In the genomic region with DNA sequence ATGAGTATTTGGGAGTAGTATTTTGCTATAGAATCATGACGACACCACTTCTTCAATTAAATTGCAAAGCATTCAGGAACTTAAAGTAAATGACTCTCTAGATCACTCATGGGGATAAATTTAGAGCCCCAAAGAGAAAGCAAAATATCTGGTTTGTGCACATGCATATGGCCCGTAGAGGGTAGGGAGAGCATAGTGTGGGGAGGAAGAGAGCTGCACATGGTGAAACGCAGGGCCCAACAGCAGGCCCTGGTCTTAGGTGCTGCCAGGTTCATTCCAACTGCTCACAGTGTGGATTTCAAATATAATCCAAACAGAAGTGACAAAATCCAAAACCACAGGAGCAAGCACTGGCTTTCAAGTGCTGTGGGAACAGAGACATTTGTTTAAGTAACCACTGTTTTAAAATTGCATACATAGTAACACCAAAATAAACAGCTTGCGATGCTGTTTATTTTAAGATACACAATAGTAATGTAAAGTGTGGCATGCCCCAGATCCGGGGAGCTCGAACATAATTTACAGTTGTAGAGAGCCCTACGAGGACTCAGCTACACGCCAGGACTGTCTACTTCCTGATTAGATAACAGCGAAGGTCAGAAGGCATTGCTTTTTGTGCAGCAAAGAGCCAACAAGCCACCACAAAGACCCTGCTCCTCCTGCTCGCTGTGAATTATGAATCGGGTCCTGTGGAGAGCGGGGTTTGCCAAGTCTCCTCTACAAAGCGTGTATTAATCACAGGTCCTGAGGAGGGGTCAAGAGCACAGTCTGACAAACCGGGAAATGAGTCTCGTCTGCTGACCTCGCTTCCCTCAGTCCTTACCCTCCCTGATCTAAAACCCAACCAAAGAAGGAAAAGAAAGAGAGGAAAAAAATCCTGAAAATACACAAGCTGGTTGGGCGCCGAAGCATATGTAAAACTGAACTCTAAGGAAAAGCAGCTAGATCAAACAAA, we compare ENCODE assay signal across 1 cellular context.
TF ChIP-seq lines count a peak whose summit lies in the region.

No MANE protein-coding gene starts in this region.

TF ChIP-seq in HepG2, 621 proteins besides CTCF, POLR2A, EP300 and RAD21 (continued from another document and continues in another):
- TF ChIP-seq, protein P1, sequence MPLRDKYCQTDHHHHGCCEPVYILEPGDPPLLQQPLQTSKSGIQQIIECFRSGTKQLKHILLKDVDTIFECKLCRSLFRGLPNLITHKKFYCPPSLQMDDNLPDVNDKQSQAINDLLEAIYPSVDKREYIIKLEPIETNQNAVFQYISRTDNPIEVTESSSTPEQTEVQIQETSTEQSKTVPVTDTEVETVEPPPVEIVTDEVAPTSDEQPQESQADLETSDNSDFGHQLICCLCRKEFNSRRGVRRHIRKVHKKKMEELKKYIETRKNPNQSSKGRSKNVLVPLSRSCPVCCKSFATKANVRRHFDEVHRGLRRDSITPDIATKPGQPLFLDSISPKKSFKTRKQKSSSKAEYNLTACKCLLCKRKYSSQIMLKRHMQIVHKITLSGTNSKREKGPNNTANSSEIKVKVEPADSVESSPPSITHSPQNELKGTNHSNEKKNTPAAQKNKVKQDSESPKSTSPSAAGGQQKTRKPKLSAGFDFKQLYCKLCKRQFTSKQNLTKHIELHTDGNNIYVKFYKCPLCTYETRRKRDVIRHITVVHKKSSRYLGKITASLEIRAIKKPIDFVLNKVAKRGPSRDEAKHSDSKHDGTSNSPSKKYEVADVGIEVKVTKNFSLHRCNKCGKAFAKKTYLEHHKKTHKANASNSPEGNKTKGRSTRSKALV (CRISPR knock-in tag; IDR thresholded peaks at IDR 0.05): no peak
- no peak for TF ChIP-seq ARNT (IDR thresholded peaks at IDR 0.05)
- TF ChIP-seq KLF16 (CRISPR knock-in tag; IDR thresholded peaks at IDR 0.05): no peak
- TF ChIP-seq GATAD1 (CRISPR knock-in tag; IDR thresholded peaks at IDR 0.05): no peak
- no peak for TF ChIP-seq BRD4 (CRISPR knock-in tag; IDR thresholded peaks at IDR 0.05)
- TF ChIP-seq TRIM24 (CRISPR knock-in tag; IDR thresholded peaks at IDR 0.05): no peak
- TF ChIP-seq SP1 (IDR thresholded peaks at IDR 0.05): no peak
- no peak for TF ChIP-seq SP1 (CRISPR knock-in tag; IDR thresholded peaks at IDR 0.05)
- TF ChIP-seq ZNF7 (CRISPR knock-in tag; IDR thresholded peaks at IDR 0.05): no peak
- no peak for TF ChIP-seq ZNF530 (CRISPR knock-in tag; IDR thresholded peaks at IDR 0.05; ENCODE audit: low read depth)
- no peak for TF ChIP-seq ESRRA (CRISPR knock-in tag; IDR thresholded peaks at IDR 0.05; ENCODE audit: low read depth)
- TF ChIP-seq, protein P2, sequence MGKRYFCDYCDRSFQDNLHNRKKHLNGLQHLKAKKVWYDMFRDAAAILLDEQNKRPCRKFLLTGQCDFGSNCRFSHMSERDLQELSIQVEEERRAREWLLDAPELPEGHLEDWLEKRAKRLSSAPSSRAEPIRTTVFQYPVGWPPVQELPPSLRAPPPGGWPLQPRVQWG (CRISPR knock-in tag; IDR thresholded peaks at IDR 0.05; ENCODE audit: borderline replicate concordance, low read depth): no peak
- TF ChIP-seq SNAPC2 (CRISPR knock-in tag; IDR thresholded peaks at IDR 0.05): no peak
- TF ChIP-seq HHEX (CRISPR knock-in tag; IDR thresholded peaks at IDR 0.05): no peak
- no peak for TF ChIP-seq SOX13 (IDR thresholded peaks at IDR 0.05)
- TF ChIP-seq SOX13 (CRISPR knock-in tag; conservative IDR thresholded peaks at IDR 0.05 in 1 of 2, IDR thresholded peaks at IDR 0.05 in 1 of 2): peak in 1 of 2 experiments; percentile 38; a peak in 1 of 4 replicates
- peak; percentile 92; the same call in 1 of the 2 replicates for TF ChIP-seq ZNF292 (CRISPR knock-in tag; IDR thresholded peaks at IDR 0.05; ENCODE audit: borderline replicate concordance, low read depth)
- TF ChIP-seq JDP2 (CRISPR knock-in tag; IDR thresholded peaks at IDR 0.05; ENCODE audit: borderline replicate concordance): no peak
- TF ChIP-seq ZNF580 (CRISPR knock-in tag; IDR thresholded peaks at IDR 0.05; ENCODE audit: borderline replicate concordance, low read depth): no peak
- TF ChIP-seq MYNN (CRISPR knock-in tag; IDR thresholded peaks at IDR 0.05; ENCODE audit: low read depth): no peak
- TF ChIP-seq, protein P3, sequence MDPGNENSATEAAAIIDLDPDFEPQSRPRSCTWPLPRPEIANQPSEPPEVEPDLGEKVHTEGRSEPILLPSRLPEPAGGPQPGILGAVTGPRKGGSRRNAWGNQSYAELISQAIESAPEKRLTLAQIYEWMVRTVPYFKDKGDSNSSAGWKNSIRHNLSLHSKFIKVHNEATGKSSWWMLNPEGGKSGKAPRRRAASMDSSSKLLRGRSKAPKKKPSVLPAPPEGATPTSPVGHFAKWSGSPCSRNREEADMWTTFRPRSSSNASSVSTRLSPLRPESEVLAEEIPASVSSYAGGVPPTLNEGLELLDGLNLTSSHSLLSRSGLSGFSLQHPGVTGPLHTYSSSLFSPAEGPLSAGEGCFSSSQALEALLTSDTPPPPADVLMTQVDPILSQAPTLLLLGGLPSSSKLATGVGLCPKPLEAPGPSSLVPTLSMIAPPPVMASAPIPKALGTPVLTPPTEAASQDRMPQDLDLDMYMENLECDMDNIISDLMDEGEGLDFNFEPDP (CRISPR knock-in tag; conservative IDR thresholded peaks at IDR 0.05): no peak
- TF ChIP-seq, protein P4, sequence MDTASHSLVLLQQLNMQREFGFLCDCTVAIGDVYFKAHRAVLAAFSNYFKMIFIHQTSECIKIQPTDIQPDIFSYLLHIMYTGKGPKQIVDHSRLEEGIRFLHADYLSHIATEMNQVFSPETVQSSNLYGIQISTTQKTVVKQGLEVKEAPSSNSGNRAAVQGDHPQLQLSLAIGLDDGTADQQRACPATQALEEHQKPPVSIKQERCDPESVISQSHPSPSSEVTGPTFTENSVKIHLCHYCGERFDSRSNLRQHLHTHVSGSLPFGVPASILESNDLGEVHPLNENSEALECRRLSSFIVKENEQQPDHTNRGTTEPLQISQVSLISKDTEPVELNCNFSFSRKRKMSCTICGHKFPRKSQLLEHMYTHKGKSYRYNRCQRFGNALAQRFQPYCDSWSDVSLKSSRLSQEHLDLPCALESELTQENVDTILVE (CRISPR knock-in tag; IDR thresholded peaks at IDR 0.05): no peak
- no peak for TF ChIP-seq XBP1 (CRISPR knock-in tag; IDR thresholded peaks at IDR 0.05)
- no peak for TF ChIP-seq MLXIP (CRISPR knock-in tag; IDR thresholded peaks at IDR 0.05; ENCODE audit: borderline replicate concordance)
- no peak for TF ChIP-seq AKAP8 (CRISPR knock-in tag; IDR thresholded peaks at IDR 0.05)
- peak; percentile 83 for TF ChIP-seq ZMYM4 (CRISPR knock-in tag; IDR thresholded peaks at IDR 0.05)
- TF ChIP-seq DZIP1 (CRISPR knock-in tag; IDR thresholded peaks at IDR 0.05): no peak
- no peak for TF ChIP-seq ZBTB33 (CRISPR knock-in tag; IDR thresholded peaks at IDR 0.05)
- TF ChIP-seq, protein P5, sequence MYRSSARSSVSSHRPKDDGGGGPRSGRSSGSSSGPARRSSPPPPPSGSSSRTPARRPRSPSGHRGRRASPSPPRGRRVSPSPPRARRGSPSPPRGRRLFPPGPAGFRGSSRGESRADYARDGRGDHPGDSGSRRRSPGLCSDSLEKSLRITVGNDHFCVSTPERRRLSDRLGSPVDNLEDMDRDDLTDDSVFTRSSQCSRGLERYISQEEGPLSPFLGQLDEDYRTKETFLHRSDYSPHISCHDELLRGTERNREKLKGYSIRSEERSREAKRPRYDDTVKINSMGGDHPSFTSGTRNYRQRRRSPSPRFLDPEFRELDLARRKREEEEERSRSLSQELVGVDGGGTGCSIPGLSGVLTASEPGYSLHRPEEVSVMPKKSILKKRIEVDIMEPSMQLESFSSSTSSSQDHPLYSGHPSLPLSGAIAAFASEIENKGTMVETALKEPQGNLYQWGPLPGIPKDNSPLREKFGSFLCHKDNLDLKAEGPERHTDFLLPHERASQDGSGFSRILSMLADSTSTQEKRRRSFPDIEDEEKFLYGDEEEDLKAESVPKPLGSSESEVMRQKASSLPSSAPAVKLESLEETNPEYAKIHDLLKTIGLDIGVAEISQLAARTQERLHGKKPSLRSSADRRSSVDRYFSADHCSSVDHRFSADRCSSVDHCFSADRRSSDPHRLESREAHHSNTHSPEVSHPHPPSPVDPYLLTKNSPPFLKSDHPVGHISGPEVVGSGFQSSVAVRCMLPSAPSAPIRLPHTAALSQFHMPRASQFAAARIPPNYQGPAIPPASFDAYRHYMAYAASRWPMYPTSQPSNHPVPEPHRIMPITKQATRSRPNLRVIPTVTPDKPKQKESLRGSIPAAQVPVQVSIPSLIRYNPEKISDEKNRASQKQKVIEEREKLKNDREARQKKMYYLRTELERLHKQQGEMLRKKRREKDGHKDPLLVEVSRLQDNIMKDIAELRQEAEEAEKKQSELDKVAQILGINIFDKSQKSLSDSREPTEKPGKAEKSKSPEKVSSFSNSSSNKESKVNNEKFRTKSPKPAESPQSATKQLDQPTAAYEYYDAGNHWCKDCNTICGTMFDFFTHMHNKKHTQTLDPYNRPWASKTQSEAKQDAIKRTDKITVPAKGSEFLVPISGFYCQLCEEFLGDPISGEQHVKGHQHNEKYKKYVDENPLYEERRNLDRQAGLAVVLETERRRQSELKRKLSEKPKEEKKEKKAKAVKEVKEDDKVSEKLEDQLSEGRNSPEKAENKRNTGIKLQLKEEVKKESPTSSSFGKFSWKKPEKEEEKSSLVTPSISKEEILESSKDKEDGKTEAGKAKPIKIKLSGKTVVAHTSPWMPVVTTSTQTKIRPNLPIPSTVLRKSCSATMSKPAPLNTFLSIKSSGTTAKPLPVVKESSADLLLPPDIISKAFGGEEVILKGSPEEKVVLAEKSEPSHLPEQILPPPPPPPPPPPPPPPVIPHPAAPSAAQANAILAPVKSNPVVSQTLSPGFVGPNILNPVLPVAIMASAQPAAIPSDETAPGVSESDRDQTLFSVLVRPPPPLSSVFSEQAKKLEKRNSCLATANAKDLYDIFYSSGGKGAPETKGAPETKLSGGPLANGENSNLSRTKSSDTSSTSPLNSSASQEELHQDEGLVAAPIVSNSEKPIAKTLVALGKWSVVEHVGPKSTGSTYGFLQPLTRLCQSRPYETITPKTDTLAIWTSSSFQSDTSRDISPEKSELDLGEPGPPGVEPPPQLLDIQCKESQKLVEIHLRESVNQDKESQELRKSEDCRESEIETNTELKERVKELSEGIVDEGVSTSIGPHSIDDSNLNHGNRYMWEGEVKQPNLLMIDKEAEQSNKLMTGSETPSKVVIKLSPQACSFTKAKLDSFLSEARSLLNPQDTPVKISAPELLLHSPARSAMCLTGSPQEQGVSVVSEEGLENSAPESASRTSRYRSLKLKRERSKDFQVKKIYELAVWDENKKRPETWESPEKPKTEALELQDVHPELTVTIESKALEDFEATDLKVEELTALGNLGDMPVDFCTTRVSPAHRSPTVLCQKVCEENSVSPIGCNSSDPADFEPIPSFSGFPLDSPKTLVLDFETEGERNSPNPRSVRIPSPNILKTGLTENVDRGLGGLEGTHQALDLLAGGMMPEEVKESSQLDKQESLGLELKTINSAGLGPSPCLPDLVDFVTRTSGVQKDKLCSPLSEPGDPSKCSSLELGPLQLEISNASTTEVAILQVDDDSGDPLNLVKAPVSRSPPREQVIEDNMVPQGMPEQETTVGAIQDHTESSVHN (CRISPR knock-in tag; IDR thresholded peaks at IDR 0.05): no peak
- no peak for TF ChIP-seq ZNF766 (CRISPR knock-in tag; IDR thresholded peaks at IDR 0.05; ENCODE audit: borderline replicate concordance)
- TF ChIP-seq ISX (CRISPR knock-in tag; conservative IDR thresholded peaks at IDR 0.05): no peak
- TF ChIP-seq TEAD3 (CRISPR knock-in tag; optimal IDR thresholded peaks at IDR 0.05; ENCODE audit: borderline replicate concordance): no peak
- no peak for TF ChIP-seq POLR2AphosphoS2 (IDR thresholded peaks at IDR 0.05; ENCODE audit: low read depth, low read length)
